ENCODE assay signal across 25 cellular contexts in genomic region chr17:42784811-42785592, GRCh38. TPM values are rescaled to one million over a fixed set of nuclear protein-coding genes. Genes with fewer than 3 reads are reported as not detected.
DNase-seq lines count a peak whose midpoint lies in the region; TF ChIP-seq lines count a peak whose summit lies in the region.
"Had no signal": no experiment of that assay in that cellular context is flagged by ENCODE, and none has a peak within 500 bp of the region (broad histone marks: within the 10 kb centered on the region; RNA-seq: fewer than 3 reads in every experiment).

No MANE protein-coding gene starts in this region.

- intact Hi-C loops in ascending aorta (cut with DNase I), result no loop called here

- in situ Hi-C loops in G401 (cut with HindIII; ENCODE audit: low sequenced_read_pairs), result no loop called here

- no peak overlapping the region for H3K9ac ChIP-seq in skeletal muscle satellite cell (ENCODE audit: low read depth, low read length)
- H3K9ac ChIP-seq: GM23248 had no signal

- no peak overlapping the region for H3K27ac Mint-ChIP-seq in activated naive CD4-positive, alpha-beta T cell treated with anti-CD3 and anti-CD28 coated beads, Interleukin-2, amount 50 U/mL, for 24 hours

- peaks cover 48% of the 10 kb centered on the region for H3K27me3 ChIP-seq in skeletal muscle satellite cell (ENCODE audit: control insufficient read depth, insufficient read depth, low read length)
- peaks cover 12% of the 10 kb centered on the region for H3K27me3 ChIP-seq in ascending aorta

- peak overlapping the region; percentile 28 for H3K4me3 ChIP-seq in coronary artery
- H3K4me3 ChIP-seq in skeletal muscle satellite cell (ENCODE audit: low read length), result no peak overlapping the region
- H3K4me3 ChIP-seq in ascending aorta, result no peak overlapping the region
- H3K4me3 ChIP-seq: GM23248, mucosa of descending colon, thyroid gland had no signal

- H3K36me3 ChIP-seq in skeletal muscle satellite cell (ENCODE audit: insufficient read depth, low read length) (peaks cover 17% of the 10 kb centered on the region), ascending aorta (no peaks in the 10 kb centered on the region)
- H3K36me3 ChIP-seq: thyroid gland had no signal

- H3K4me3 Mint-ChIP-seq in activated naive CD4-positive, alpha-beta T cell treated with anti-CD3 and anti-CD28 coated beads, Interleukin-2, amount 50 U/mL, for 24 hours, result peak overlapping the region; percentile 26

- H3K27me3 Mint-ChIP-seq in activated naive CD4-positive, alpha-beta T cell treated with anti-CD3 and anti-CD28 coated beads, Interleukin-2, amount 50 U/mL, for 24 hours, result peaks cover 45% of the 10 kb centered on the region

- H3K36me3 Mint-ChIP-seq in activated naive CD4-positive, alpha-beta T cell treated with anti-CD3 and anti-CD28 coated beads, Interleukin-2, amount 50 U/mL, for 24 hours, result no peaks in the 10 kb centered on the region

- H3K4me1 Mint-ChIP-seq in activated naive CD4-positive, alpha-beta T cell treated with anti-CD3 and anti-CD28 coated beads, Interleukin-2, amount 50 U/mL, for 24 hours, result peaks cover 30% of the 10 kb centered on the region

- DNase-seq in activated naive CD4-positive, alpha-beta T cell (lab: John Stamatoyannopoulos, UW), result no peak
- peak; percentile 61 for DNase-seq in NCI-H69 (lab: John Stamatoyannopoulos, UW)
- DNase-seq in coronary artery (ENCODE audit: low spot score), result no peak
- no peak for DNase-seq in ascending aorta (ENCODE audit: low spot score in 2 of 2)
- no peak for DNase-seq in G401 (ENCODE audit: low spot score)
- DNase-seq: activated effector memory CD4-positive, alpha-beta T cell treated with Interleukin-2 at 50 U/mL for 16 hours; Calu3; cerebellar nuclear complex; GM23248; NCI-H1048; NCI-H524 treated with DMSO at 0.1 percent for 48 hours; SHP77; stimulated activated naive CD4-positive, alpha-beta T cell treated with Interleukin-2 at 50 U/mL for 16 hours; thyroid gland had no signal

- no peaks in the 10 kb centered on the region for H3K9me3 Mint-ChIP-seq in activated naive CD4-positive, alpha-beta T cell treated with anti-CD3 and anti-CD28 coated beads, Interleukin-2, amount 50 U/mL, for 24 hours

- H3K27ac ChIP-seq in coronary artery, result no peak overlapping the region
- no peak overlapping the region for H3K27ac ChIP-seq in ascending aorta
- H3K27ac ChIP-seq: GM23248, neutrophil, thyroid gland, VCaP had no signal

- no peaks in the 10 kb centered on the region for H3K9me3 ChIP-seq in skeletal muscle satellite cell (replicated peaks; ENCODE audit: low read length)
- no peaks in the 10 kb centered on the region for H3K9me3 ChIP-seq in ascending aorta
- H3K9me3 ChIP-seq: mucosa of descending colon, neutrophil, thyroid gland had no signal

- peaks cover 45% of the 10 kb centered on the region for H3K4me1 ChIP-seq in skeletal muscle satellite cell (ENCODE audit: control insufficient read depth, insufficient read depth, low read length)
- H3K4me1 ChIP-seq in ascending aorta, result peaks cover 6% of the 10 kb centered on the region in 2 donors

- peak overlapping the region; percentile 93 for H3K4me2 ChIP-seq in skeletal muscle satellite cell (ENCODE audit: low read length)

- TF ChIP-seq CTCF in coronary artery (IDR thresholded peaks at IDR 0.05), result no peak
- TF ChIP-seq CTCF in ascending aorta (IDR thresholded peaks at IDR 0.05), result no peak

RNA-seq across cellular contexts. Expression of gene WNK4, which starts 4.6 kb away (rescaled TPM):
- total RNA-seq in skeletal muscle satellite cell (2012; rRNA removed), result 0.76 and 2.0 TPM in 2 replicates
- not detected for total RNA-seq in ascending aorta
- total RNA-seq in G401 (2014; rRNA removed; shearing (Covaris generic)), result not detected in 2 replicates

RNA-seq across cellular contexts. Expression of gene VPS25, which starts 11.8 kb away (rescaled TPM):
- 73.3 and 78.2 TPM in 2 replicates for total RNA-seq in skeletal muscle satellite cell (2012; rRNA removed)
- 40.9 TPM for total RNA-seq in ascending aorta
- total RNA-seq in G401 (2014; rRNA removed; shearing (Covaris generic)), result 150 and 199 TPM in 2 replicates

RNA-seq across cellular contexts. Expression of gene COA3, which starts 13.5 kb away (rescaled TPM):
- total RNA-seq in skeletal muscle satellite cell (2012; rRNA removed), result 53.2 and 55.9 TPM in 2 replicates
- 9.8 TPM for total RNA-seq in ascending aorta
- 53.7 and 75.4 TPM in 2 replicates for total RNA-seq in G401 (2014; rRNA removed; shearing (Covaris generic))

RNA-seq across cellular contexts. Expression of gene CNTD1, which starts 13.7 kb away (rescaled TPM):
- under 0.01 TPM in 1 of 2 replicates, not detected in the other for total RNA-seq in skeletal muscle satellite cell (2012; rRNA removed)
- total RNA-seq in ascending aorta, result not detected
- total RNA-seq in G401 (2014; rRNA removed; shearing (Covaris generic)), result 0.18 TPM in 1 of 2 replicates, not detected in the other
- total RNA-seq: activated CD8-positive, alpha-beta memory T cell treated with anti-CD3 and anti-CD28 coated beads for 36 hours; glomerular endothelial cell; GM23248; left lobe of liver; T-helper 1 cell treated with Interleukin-12 subunit alpha and Interleukin-12 subunit beta and Interleukin-4 antibody, amounts not matched to agents 30 ng/mL and 1 ng/mL, for 36 hours had no signal

RNA-seq across cellular contexts. Expression of gene RAMP2, which starts 24.0 kb away (rescaled TPM):
- 1.5 TPM in 1 of 2 replicates, not detected in the other for total RNA-seq in skeletal muscle satellite cell (2012; rRNA removed)
- 80.5 TPM for total RNA-seq in ascending aorta
- 0.51 and 1.5 TPM in 2 replicates for total RNA-seq in G401 (2014; rRNA removed; shearing (Covaris generic))
- total RNA-seq: activated CD8-positive, alpha-beta memory T cell treated with anti-CD3 and anti-CD28 coated beads for 36 hours; Calu3; OCI-LY7; renal cortical epithelial cell; T-helper 1 cell treated with Interleukin-12 subunit alpha and Interleukin-12 subunit beta and Interleukin-4 antibody, amounts not matched to agents 30 ng/mL and 1 ng/mL, for 36 hours had no signal
